ENCODE assay signal across 25 cellular contexts in the genomic region with DNA sequence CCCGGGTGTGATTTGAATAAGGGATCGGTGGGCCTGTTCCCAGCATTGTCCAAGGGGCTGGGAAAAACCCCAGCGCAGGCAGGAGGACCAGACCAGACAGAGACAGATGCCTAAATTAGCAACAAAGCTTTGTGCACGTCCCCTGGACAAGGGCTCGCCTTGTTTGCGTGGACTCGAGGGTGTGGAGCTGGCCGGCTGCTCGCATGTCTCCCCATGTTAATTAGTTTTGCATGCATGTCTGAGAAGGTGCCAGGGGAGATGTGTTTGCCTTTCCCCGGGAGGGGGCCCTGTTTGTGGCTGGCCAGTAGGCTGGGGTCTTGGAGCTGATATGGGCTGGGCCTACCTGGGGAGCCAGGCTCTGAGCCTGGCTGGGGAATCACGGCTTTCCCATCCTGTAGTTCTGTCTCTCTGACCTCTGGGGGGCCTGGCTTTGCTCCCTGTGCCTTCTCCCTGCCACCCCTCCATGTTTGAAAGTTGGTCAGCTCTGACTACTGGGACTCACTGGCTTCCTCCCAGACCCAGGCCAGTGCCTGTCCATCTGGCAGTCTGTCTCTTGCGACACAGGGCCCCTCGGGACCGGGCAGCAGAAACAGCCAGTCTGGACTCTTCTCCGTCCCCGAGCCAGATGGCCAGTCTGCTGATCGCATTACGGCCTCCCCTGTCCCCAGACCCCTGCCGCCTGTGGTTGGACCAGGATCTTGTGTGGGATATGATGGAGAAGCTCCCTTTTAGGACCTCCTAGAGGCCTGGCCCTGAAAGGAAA. TPM values are rescaled to one million over a fixed set of nuclear protein-coding genes. Genes with fewer than 3 reads are reported as not detected.
DNase-seq lines count a peak whose midpoint lies in the region; ATAC-seq and TF ChIP-seq lines count a peak whose summit lies in the region.
"Had no signal": no experiment of that assay in that cellular context is flagged by ENCODE, and none has a peak within 500 bp of the region (broad histone marks: within the 10 kb centered on the region; RNA-seq: fewer than 3 reads in every experiment).

No MANE protein-coding gene starts in this region.

- no peaks in the 10 kb centered on the region for H3K27me3 ChIP-seq in Karpas-422 (ENCODE audit: low read length)
- H3K27me3 ChIP-seq in layer of hippocampus (ENCODE audit: control insufficient read depth, insufficient read depth, low read length) = peaks cover 3% of the 10 kb centered on the region
- H3K27me3 ChIP-seq in testis = no peaks in the 10 kb centered on the region
- H3K27me3 ChIP-seq in vagina = no peaks in the 10 kb centered on the region
- H3K27me3 ChIP-seq: MG63, uterus had no signal

- intact Hi-C loops in testis (cut with DNase I; ENCODE audit: low total_unique reads) = no loop called here
- intact Hi-C loops in vagina (cut with DNase I) = no loop called here

- H3K27ac ChIP-seq in Karpas-422 (ENCODE audit: low read length) (no peak overlapping the region), layer of hippocampus (ENCODE audit: low read depth, low read length) (peak overlapping the region; percentile 8), testis (no peak overlapping the region), vagina (no peak overlapping the region)
- H3K27ac ChIP-seq: cardiac muscle cell, RWPE1, SK-N-MC, suprapubic skin, uterus had no signal

- TF ChIP-seq POLR2A in testis (IDR thresholded peaks at IDR 0.05) (no peak), vagina (IDR thresholded peaks at IDR 0.05) (no peak)

- peak overlapping the region; percentile 93 to 99 (median 96) for H3K27ac Mint-ChIP-seq in brain
- no peak overlapping the region for H3K27ac Mint-ChIP-seq in stimulated activated effector memory CD8-positive, alpha-beta T cell treated with anti-CD3 and anti-CD28 coated beads, Interleukin-12 subunit alpha, Interleukin-12 subunit beta, amount 100 ng/mL, for 72 hours
- H3K27ac Mint-ChIP-seq: activated CD8-positive, alpha-beta memory T cell treated with anti-CD3 and anti-CD28 coated beads, Interleukin-2, amount 10 ng/mL, durations not matched to agents 7 days and 5 days; activated naive CD4-positive, alpha-beta T cell treated with anti-CD3 and anti-CD28 coated beads, Interleukin-2, amount 10 ng/mL, durations not matched to agents 7 days and 5 days; activated T-cell treated with anti-CD3 and anti-CD28 coated beads, Interleukin-2, amount 50 U/mL, for 72 hours; stimulated activated memory B cell treated with anti-CD40 and anti-IgM and Interleukin-4, amounts not matched to agents 10 μg/mL and 1 μg/mL and 100 μg/mL, for 72 hours had no signal

- H3K27me3 Mint-ChIP-seq in brain = no peaks in the 10 kb centered on the region

- H3K9me2 ChIP-seq in Karpas-422 (replicated peaks; ENCODE audit: insufficient read depth, low read length) = no peaks in the 10 kb centered on the region

- WGBS in testis, 2 donors = 81% methylated on average over 15 to 19 of the region's 19 CpGs

- H3K4me2 ChIP-seq in Karpas-422 (ENCODE audit: low read depth, low read length, poor library complexity, severe bottlenecking) = peak overlapping the region; percentile 60

- no peaks in the 10 kb centered on the region for H4K20me1 ChIP-seq in Karpas-422 (ENCODE audit: insufficient read depth, low read depth, low read length)

- peaks cover 27% of the 10 kb centered on the region for H3K36me3 Mint-ChIP-seq in brain
- H3K36me3 Mint-ChIP-seq in stimulated activated effector memory CD8-positive, alpha-beta T cell treated with anti-CD3 and anti-CD28 coated beads, Interleukin-12 subunit alpha, Interleukin-12 subunit beta, amount 100 ng/mL, for 72 hours = no peaks in the 10 kb centered on the region
- H3K36me3 Mint-ChIP-seq: activated CD8-positive, alpha-beta memory T cell treated with anti-CD3 and anti-CD28 coated beads, Interleukin-2, amount 10 ng/mL, durations not matched to agents 7 days and 5 days; activated naive CD4-positive, alpha-beta T cell treated with anti-CD3 and anti-CD28 coated beads, Interleukin-2, amount 10 ng/mL, durations not matched to agents 7 days and 5 days; stimulated activated memory B cell treated with anti-CD40 and anti-IgM and Interleukin-4, amounts not matched to agents 10 μg/mL and 1 μg/mL and 100 μg/mL, for 72 hours had no signal

- peaks cover 53% of the 10 kb centered on the region for H3K4me1 ChIP-seq in Karpas-422 (ENCODE audit: low read length)
- no peaks in the 10 kb centered on the region for H3K4me1 ChIP-seq in testis
- H3K4me1 ChIP-seq in vagina = no peaks in the 10 kb centered on the region
- H3K4me1 ChIP-seq: suprapubic skin, uterus had no signal

- H3K9me3 ChIP-seq in Karpas-422 (ENCODE audit: low read length) (no peaks in the 10 kb centered on the region), testis (no peaks in the 10 kb centered on the region), vagina (no peaks in the 10 kb centered on the region)
- H3K9me3 ChIP-seq: MG63, suprapubic skin, uterus had no signal

- no peaks in the 10 kb centered on the region for H3K79me2 ChIP-seq in Karpas-422 (ENCODE audit: low read length)

- H3K9me3 Mint-ChIP-seq in brain = no peaks in the 10 kb centered on the region
- H3K9me3 Mint-ChIP-seq in stimulated activated effector memory CD8-positive, alpha-beta T cell treated with anti-CD3 and anti-CD28 coated beads, Interleukin-12 subunit alpha, Interleukin-12 subunit beta, amount 100 ng/mL, for 72 hours = no peaks in the 10 kb centered on the region
- H3K9me3 Mint-ChIP-seq: activated naive CD4-positive, alpha-beta T cell treated with anti-CD3 and anti-CD28 coated beads, Interleukin-2, amount 10 ng/mL, durations not matched to agents 7 days and 5 days; activated T-cell treated with anti-CD3 and anti-CD28 coated beads, Interleukin-2, amount 50 U/mL, for 72 hours; stimulated activated memory B cell treated with anti-CD40 and anti-IgM and Interleukin-4, amounts not matched to agents 10 μg/mL and 1 μg/mL and 100 μg/mL, for 72 hours had no signal

- H3K4me3 Mint-ChIP-seq in brain = peak overlapping the region; percentile 30 to 59 (median 53)
- no peak overlapping the region for H3K4me3 Mint-ChIP-seq in stimulated activated effector memory CD8-positive, alpha-beta T cell treated with anti-CD3 and anti-CD28 coated beads, Interleukin-12 subunit alpha, Interleukin-12 subunit beta, amount 100 ng/mL, for 72 hours
- H3K4me3 Mint-ChIP-seq: activated CD8-positive, alpha-beta memory T cell treated with anti-CD3 and anti-CD28 coated beads, Interleukin-2, amount 10 ng/mL, durations not matched to agents 7 days and 5 days; activated naive CD4-positive, alpha-beta T cell treated with anti-CD3 and anti-CD28 coated beads, Interleukin-2, amount 10 ng/mL, durations not matched to agents 7 days and 5 days; activated T-cell treated with anti-CD3 and anti-CD28 coated beads, Interleukin-2, amount 50 U/mL, for 72 hours; stimulated activated memory B cell treated with anti-CD40 and anti-IgM and Interleukin-4, amounts not matched to agents 10 μg/mL and 1 μg/mL and 100 μg/mL, for 72 hours had no signal

- peaks cover 89% of the 10 kb centered on the region for H3K4me1 Mint-ChIP-seq in brain
- H3K4me1 Mint-ChIP-seq in stimulated activated effector memory CD8-positive, alpha-beta T cell treated with anti-CD3 and anti-CD28 coated beads, Interleukin-12 subunit alpha, Interleukin-12 subunit beta, amount 100 ng/mL, for 72 hours = no peaks in the 10 kb centered on the region
- H3K4me1 Mint-ChIP-seq: activated CD8-positive, alpha-beta memory T cell treated with anti-CD3 and anti-CD28 coated beads, Interleukin-2, amount 10 ng/mL, durations not matched to agents 7 days and 5 days; activated naive CD4-positive, alpha-beta T cell treated with anti-CD3 and anti-CD28 coated beads, Interleukin-2, amount 10 ng/mL, durations not matched to agents 7 days and 5 days; stimulated activated memory B cell treated with anti-CD40 and anti-IgM and Interleukin-4, amounts not matched to agents 10 μg/mL and 1 μg/mL and 100 μg/mL, for 72 hours had no signal

- peak overlapping the region; percentile 46 for H3K9ac ChIP-seq in Karpas-422 (ENCODE audit: low read length)

- TF ChIP-seq CTCF in brain (conservative IDR thresholded peaks at IDR 0.05) = no peak
- TF ChIP-seq CTCF in testis (IDR thresholded peaks at IDR 0.05) = no peak
- no peak for TF ChIP-seq CTCF in vagina (IDR thresholded peaks at IDR 0.05)

- H3K36me3 ChIP-seq in Karpas-422 (ENCODE audit: insufficient read depth, low read length) (no peaks in the 10 kb centered on the region), testis (ENCODE audit: low read depth, missing control alignments) (no peaks in the 10 kb centered on the region), vagina (no peaks in the 10 kb centered on the region)
- H3K36me3 ChIP-seq: cardiac muscle cell, MG63, suprapubic skin, uterus had no signal

- no peak overlapping the region for H2AFZ ChIP-seq in Karpas-422 (ENCODE audit: low read length)

- peak overlapping the region; percentile 4; the same call in 1 of the 2 replicates for H3K4me3 ChIP-seq in Karpas-422 (ENCODE audit: low read length)
- no peak overlapping the region for H3K4me3 ChIP-seq in testis
- no peak overlapping the region for H3K4me3 ChIP-seq in vagina
- H3K4me3 ChIP-seq: cardiac muscle cell, MG63, SK-N-MC, suprapubic skin, uterus had no signal

- DNase-seq in AG20443 (ENCODE audit: low spot score) (peak; percentile 42), Karpas-422 (no peak), testis (no peak), vagina (ENCODE audit: extremely low spot score in 2 of 2) (no peak)
- no peak for DNase-seq in stimulated activated effector memory CD8-positive, alpha-beta T cell treated with anti-CD3 and anti-CD28 coated beads, Interleukin-12 subunit alpha, Interleukin-12 subunit beta, amount 100 ng/mL, for 72 hours (ENCODE audit: low spot score in 2 of 2)
- DNase-seq: ACHN; activated CD4-positive, alpha-beta T cell treated with anti-CD3 and anti-CD28 coated beads, Interleukin-2, amount 50 U/mL, for 1 hour; activated CD8-positive, alpha-beta memory T cell treated with anti-CD3 and anti-CD28 coated beads, Interleukin-2, amount 10 ng/mL, durations not matched to agents 7 days and 5 days; activated naive CD4-positive, alpha-beta T cell treated with anti-CD3 and anti-CD28 coated beads, Interleukin-2, amount 10 ng/mL, durations not matched to agents 7 days and 5 days; activated T-cell treated with anti-CD3 and anti-CD28 coated beads, Interleukin-2, amount 50 U/mL, for 72 hours; Calu3; mammary epithelial cell; MG63; NCI-H446 treated with DMSO at 0.1 percent for 48 hours; stimulated activated CD4-positive, alpha-beta T cell treated with anti-CD3 and anti-CD28 coated beads, Interleukin-2, amount 100 ng/mL, for 48 hours; T-helper 2 cell; uterus had no signal

- no peak for ATAC-seq in stimulated activated effector memory CD8-positive, alpha-beta T cell treated with anti-CD3 and anti-CD28 coated beads, Interleukin-12 subunit alpha, Interleukin-12 subunit beta, amount 100 ng/mL, for 72 hours
- ATAC-seq in GM21423 (IDR thresholded peaks at IDR 0.05; ENCODE audit: unreplicated experiment) = no peak
- ATAC-seq: activated CD8-positive, alpha-beta memory T cell treated with anti-CD3 and anti-CD28 coated beads, Interleukin-2, amount 10 ng/mL, durations not matched to agents 7 days and 5 days; activated T-cell treated with anti-CD3 and anti-CD28 coated beads, Interleukin-2, amount 50 U/mL, for 72 hours; stimulated activated memory B cell treated with anti-CD40 and anti-IgM and Interleukin-4, amounts not matched to agents 10 μg/mL and 1 μg/mL and 100 μg/mL, for 72 hours had no signal

RNA-seq across cellular contexts. Expression of gene POLG, which starts 55.4 kb away (rescaled TPM):
- total RNA-seq in Karpas-422 (2014; rRNA removed; shearing (Covaris generic); ENCODE audit: low replicate concordance) = 36.8 and 76.5 TPM in 2 replicates
- polyA plus RNA-seq in brain (ENCODE audit: insufficient read depth, low read depth, low replicate concordance) = 36.8 TPM
- 10 to 100 TPM; 65.2 to 73.3 TPM for total RNA-seq in testis
- polyA plus RNA-seq in testis (ENCODE audit: insufficient read depth, low read depth, low replicate concordance) = 31.6 TPM
- total RNA-seq in vagina = 50.3 TPM
